ENCODE assay signal across 10 cellular contexts in the genomic region with DNA sequence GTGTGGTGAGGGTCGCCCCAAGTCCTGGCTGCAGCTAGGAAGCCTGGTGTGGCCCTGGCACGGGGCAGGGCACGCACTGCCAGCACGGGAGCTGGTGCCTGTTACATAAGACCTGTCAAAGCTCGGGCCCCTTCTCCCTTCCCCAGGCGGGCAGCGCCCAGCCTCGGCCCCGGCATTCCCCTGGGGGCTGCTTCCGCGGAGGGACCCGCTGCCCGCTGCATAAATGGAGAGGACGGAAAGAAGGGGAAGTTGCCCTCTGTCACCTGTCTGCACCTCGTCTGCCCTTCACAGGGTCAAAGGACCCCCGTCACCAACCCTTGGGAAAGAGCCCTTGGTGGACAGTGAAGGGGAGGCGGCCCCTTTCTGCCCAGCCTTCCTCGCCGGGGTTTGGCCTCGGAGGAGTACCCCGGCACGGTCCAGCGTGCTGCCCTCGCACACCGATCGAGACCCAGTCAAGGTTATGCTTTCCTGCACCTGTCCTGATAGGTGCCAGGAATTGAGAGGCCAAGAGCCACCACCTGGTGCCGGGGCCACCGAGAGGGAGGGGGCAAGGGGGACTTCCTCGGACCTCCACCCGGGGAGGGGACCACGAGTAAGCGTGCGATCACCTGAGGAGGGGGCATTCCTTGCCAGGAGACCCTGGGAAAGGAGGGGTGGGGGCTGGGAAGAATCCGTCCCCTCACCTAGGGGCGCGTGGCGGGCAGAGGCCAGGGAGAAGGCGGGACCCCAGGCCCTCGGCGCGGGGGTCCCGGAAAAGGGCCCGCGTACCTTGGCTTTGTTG. TPM values are rescaled to one million over a fixed set of nuclear protein-coding genes. Genes with fewer than 3 reads are reported as not detected.
DNase-seq lines count a peak whose midpoint lies in the region; ATAC-seq and TF ChIP-seq lines count a peak whose summit lies in the region.
"Had no signal": no experiment of that assay in that cellular context is flagged by ENCODE, and none has a peak within 500 bp of the region (broad histone marks: within the 10 kb centered on the region; RNA-seq: fewer than 3 reads in every experiment).

No MANE protein-coding gene starts in this region.

- no peak for TF ChIP-seq CTCF in activated CD8-positive, alpha-beta T cell treated with anti-CD3 and anti-CD28 coated beads for 36 hours (IDR thresholded peaks at IDR 0.05)
- no peak for TF ChIP-seq CTCF in thyroid gland (IDR thresholded peaks at IDR 0.05)

- peak overlapping the region; percentile 9 for H3K4me3 Mint-ChIP-seq in activated CD8-positive, alpha-beta T cell treated with anti-CD3 and anti-CD28 coated beads for 36 hours
- no peak overlapping the region for H3K4me3 Mint-ChIP-seq in activated CD8-positive, alpha-beta T cell treated with anti-CD3 and anti-CD28 coated beads, Interleukin-2, amount 10 ng/mL, durations not matched to agents 7 days and 5 days

- no CpG with 5 or more reads among the region's 44 CpGs for WGBS in mesendoderm (ENCODE audit: extremely low coverage, insufficient coverage, low lambda C conversion rate)
- 35 to 62% methylated on average over 17 to 38 of the region's 44 CpGs for WGBS in thyroid gland, 2 donors

- no peak overlapping the region for H3K27ac Mint-ChIP-seq in activated CD8-positive, alpha-beta T cell treated with anti-CD3 and anti-CD28 coated beads for 36 hours
- H3K27ac Mint-ChIP-seq in activated CD8-positive, alpha-beta T cell treated with anti-CD3 and anti-CD28 coated beads, Interleukin-2, amount 10 ng/mL, durations not matched to agents 7 days and 5 days, result no peak overlapping the region

- no peak overlapping the region for H2BK15ac ChIP-seq in mesendoderm (replicated peaks; ENCODE audit: low read depth)

- H4K5ac ChIP-seq in mesendoderm (ENCODE audit: low read length), result no peak overlapping the region

- H3K9ac ChIP-seq in mesendoderm (ENCODE audit: low read length), result peak overlapping the region; percentile 39

- no peaks in the 10 kb centered on the region for H3K79me1 ChIP-seq in mesendoderm (ENCODE audit: low read length)

- H3K4me1 ChIP-seq in mesendoderm (ENCODE audit: control insufficient read depth, low read depth, low read length) (peaks cover 8% of the 10 kb centered on the region), thyroid gland (peaks cover 41 to 57% of the 10 kb centered on the region in 2 donors)

- H3K27me3 Mint-ChIP-seq in activated CD8-positive, alpha-beta T cell treated with anti-CD3 and anti-CD28 coated beads for 36 hours, result peaks cover 46% of the 10 kb centered on the region
- peaks cover 41% of the 10 kb centered on the region for H3K27me3 Mint-ChIP-seq in activated CD8-positive, alpha-beta T cell treated with anti-CD3 and anti-CD28 coated beads, Interleukin-2, amount 10 ng/mL, durations not matched to agents 7 days and 5 days (ENCODE audit: low read depth)

- H3K4ac ChIP-seq in mesendoderm (ENCODE audit: low read depth, low read length), result no peak overlapping the region

- H3K79me2 ChIP-seq in mesendoderm (ENCODE audit: control insufficient read depth, insufficient read depth, low read length), result no peaks in the 10 kb centered on the region

- H2BK120ac ChIP-seq in mesendoderm (ENCODE audit: low read depth, low read length), result no peak overlapping the region

- intact Hi-C loops in activated CD8-positive, alpha-beta T cell treated with anti-CD3 and anti-CD28 coated beads for 36 hours (cut with micrococcal nuclease), result no loop called here
- intact Hi-C loops in thyroid gland (cut with DNase I), result no loop called here

- peaks cover 7% of the 10 kb centered on the region for H3K27me3 ChIP-seq in mesendoderm (ENCODE audit: insufficient read depth, low read length, poor library complexity)
- no peaks in the 10 kb centered on the region for H3K27me3 ChIP-seq in thyroid gland

- no peaks in the 10 kb centered on the region for H3K9me3 ChIP-seq in thyroid gland

- H3K4me2 ChIP-seq in mesendoderm (ENCODE audit: low read length), result peak overlapping the region; percentile 42

- H2AK5ac ChIP-seq in mesendoderm (ENCODE audit: low read length), result no peak overlapping the region

- no peak overlapping the region for H2BK5ac ChIP-seq in mesendoderm (ENCODE audit: low read length)

- H3K18ac ChIP-seq in mesendoderm (ENCODE audit: low read length), result peak overlapping the region; percentile 9

- no peak overlapping the region for H4K8ac ChIP-seq in mesendoderm (ENCODE audit: low read depth, low read length)

- H3K56ac ChIP-seq in mesendoderm (ENCODE audit: low read length), result peak overlapping the region; percentile 76

- ATAC-seq in activated CD8-positive, alpha-beta T cell treated with anti-CD3 and anti-CD28 coated beads for 36 hours, result no peak
- no peak for ATAC-seq in activated CD8-positive, alpha-beta T cell treated with anti-CD3 and anti-CD28 coated beads, Interleukin-2, amount 10 ng/mL, durations not matched to agents 7 days and 5 days

- H3K27ac ChIP-seq in mesendoderm (ENCODE audit: low read depth, low read length) (no peak overlapping the region), thyroid gland (peak overlapping the region; percentile 49 to 88 (median 85))

- peaks cover 8% of the 10 kb centered on the region for H3K4me1 Mint-ChIP-seq in activated CD8-positive, alpha-beta T cell treated with anti-CD3 and anti-CD28 coated beads for 36 hours (ENCODE audit: low read depth)
- peaks cover 9% of the 10 kb centered on the region for H3K4me1 Mint-ChIP-seq in activated CD8-positive, alpha-beta T cell treated with anti-CD3 and anti-CD28 coated beads, Interleukin-2, amount 10 ng/mL, durations not matched to agents 7 days and 5 days (ENCODE audit: low read depth)

- CTCF ChIA-PET in activated CD8-positive, alpha-beta T cell treated with anti-CD3 and anti-CD28 coated beads for 36 hours (lab: Charles Lee), result interaction anchor here (1.0 to 9.0 kb wide), 3 partner anchors 16 to 171 kb away, joined by 3 to 241 read pairs (median 7); a partner anchor contains a TSS
- CTCF ChIA-PET in activated CD8-positive, alpha-beta T cell treated with anti-CD3 and anti-CD28 coated beads, Interleukin-2, amount 10 ng/mL, durations not matched to agents 7 days and 5 days (lab: Charles Lee), result interaction anchor here (2.2 kb wide), 1 partner anchor 7 kb away, joined by 12 read pairs; no protein-coding TSS in a partner anchor

- TF ChIP-seq POLR2A in thyroid gland (IDR thresholded peaks at IDR 0.05), result no peak

- POLR2A ChIA-PET in activated CD8-positive, alpha-beta T cell treated with anti-CD3 and anti-CD28 coated beads for 36 hours (lab: Charles Lee), result interaction anchor here (0.9 kb wide), 1 partner anchor 10 kb away, joined by 4 read pairs; no protein-coding TSS in a partner anchor
- POLR2A ChIA-PET in activated CD8-positive, alpha-beta T cell treated with anti-CD3 and anti-CD28 coated beads, Interleukin-2, amount 10 ng/mL, durations not matched to agents 7 days and 5 days (lab: Charles Lee), result no interaction called here

- H3K36me3 Mint-ChIP-seq in activated CD8-positive, alpha-beta T cell treated with anti-CD3 and anti-CD28 coated beads for 36 hours (ENCODE audit: low read depth), result no peaks in the 10 kb centered on the region
- H3K36me3 Mint-ChIP-seq in activated CD8-positive, alpha-beta T cell treated with anti-CD3 and anti-CD28 coated beads, Interleukin-2, amount 10 ng/mL, durations not matched to agents 7 days and 5 days (ENCODE audit: low read depth), result no peaks in the 10 kb centered on the region

- H3K23ac ChIP-seq in mesendoderm (ENCODE audit: low read length), result no peak overlapping the region

- H3K4me3 ChIP-seq in mesendoderm (ENCODE audit: low read length) (no peak overlapping the region), thyroid gland (replicated peaks in 1 of 3) (peak overlapping the region in 2 of 3 donors; percentile 17 to 37)

- DNase-seq in activated CD8-positive, alpha-beta T cell treated with anti-CD3 and anti-CD28 coated beads for 36 hours, result no peak
- no peak for DNase-seq in activated CD8-positive, alpha-beta T cell treated with anti-CD3 and anti-CD28 coated beads, Interleukin-2, amount 10 ng/mL, durations not matched to agents 7 days and 5 days
- DNase-seq in cerebellum (ENCODE audit: low spot score) (peak; percentile 82), mesendoderm (no peak), thyroid gland (peak; percentile 41 to 59), cerebellar nuclear complex (lab: John Stamatoyannopoulos, UW) (no peak), hepatic stellate cell (ENCODE audit: low spot score) (no peak)
- no peak for DNase-seq in activated CD8-positive, alpha-beta memory T cell treated with anti-CD3 and anti-CD28 coated beads for 24 hours

- H3K9me3 Mint-ChIP-seq in activated CD8-positive, alpha-beta T cell treated with anti-CD3 and anti-CD28 coated beads for 36 hours, result no peaks in the 10 kb centered on the region
- H3K9me3 Mint-ChIP-seq in activated CD8-positive, alpha-beta T cell treated with anti-CD3 and anti-CD28 coated beads, Interleukin-2, amount 10 ng/mL, durations not matched to agents 7 days and 5 days (ENCODE audit: insufficient read depth), result no peaks in the 10 kb centered on the region

- H3K36me3 ChIP-seq in mesendoderm (ENCODE audit: control insufficient read depth, insufficient read depth, low read length), result no peaks in the 10 kb centered on the region
- H3K36me3 ChIP-seq in thyroid gland, result no peaks in the 10 kb centered on the region

RNA-seq across cellular contexts. Expression of a gene that starts 16.8 kb away (rescaled TPM):
- total RNA-seq in activated CD8-positive, alpha-beta T cell treated with anti-CD3 and anti-CD28 coated beads for 36 hours, result not detected
- not detected for total RNA-seq in activated CD8-positive, alpha-beta T cell treated with anti-CD3 and anti-CD28 coated beads, Interleukin-2, amount 10 ng/mL, durations not matched to agents 7 days and 5 days
- total RNA-seq in cerebellum (not detected), thyroid gland (not detected)
- polyA plus RNA-seq in mesendoderm (2013, experiment 1 of 2), result not detected
- not detected for polyA plus RNA-seq in mesendoderm (2013, experiment 2 of 2)
- total RNA-seq: endothelial cell of umbilical vein; T-helper 2 cell treated with Interferon-gamma antibody and Interleukin-4, amounts not matched to agents 100 ng/mL and 5 ng/mL, for 36 hours had no signal

RNA-seq across cellular contexts. Expression of a gene that starts 18.2 kb away (rescaled TPM):
- under 1 TPM; 0.61 to 0.96 TPM for total RNA-seq in activated CD8-positive, alpha-beta T cell treated with anti-CD3 and anti-CD28 coated beads for 36 hours
- under 1 TPM; 0.55 to 0.68 TPM for total RNA-seq in activated CD8-positive, alpha-beta T cell treated with anti-CD3 and anti-CD28 coated beads, Interleukin-2, amount 10 ng/mL, durations not matched to agents 7 days and 5 days
- 1.1 TPM for total RNA-seq in cerebellum
- 6.2 TPM for polyA plus RNA-seq in mesendoderm (2013, experiment 1 of 2)
- polyA plus RNA-seq in mesendoderm (2013, experiment 2 of 2), result 5.9 TPM
- total RNA-seq in thyroid gland, result 1 to 10 TPM; 2.0 to 5.3 (median 4.6) TPM

RNA-seq across cellular contexts. Expression of a gene that starts 22.6 kb away (rescaled TPM):
- not detected for total RNA-seq in activated CD8-positive, alpha-beta T cell treated with anti-CD3 and anti-CD28 coated beads for 36 hours
- total RNA-seq in activated CD8-positive, alpha-beta T cell treated with anti-CD3 and anti-CD28 coated beads, Interleukin-2, amount 10 ng/mL, durations not matched to agents 7 days and 5 days, result not detected
- 3.4 TPM for total RNA-seq in cerebellum
- 0.35 TPM for polyA plus RNA-seq in mesendoderm (2013, experiment 1 of 2)
- polyA plus RNA-seq in mesendoderm (2013, experiment 2 of 2), result 0.32 TPM
- total RNA-seq in thyroid gland, result 10 to 100 TPM; 13.0 to 46.4 (median 27.8) TPM
- total RNA-seq: T-helper 2 cell treated with Interferon-gamma antibody and Interleukin-4, amounts not matched to agents 100 ng/mL and 5 ng/mL, for 36 hours had no signal

RNA-seq across cellular contexts. Expression of a gene that starts 28.9 kb away (rescaled TPM):
- total RNA-seq in activated CD8-positive, alpha-beta T cell treated with anti-CD3 and anti-CD28 coated beads for 36 hours, result 10 to 100 TPM; 30.2 to 31.9 TPM
- total RNA-seq in activated CD8-positive, alpha-beta T cell treated with anti-CD3 and anti-CD28 coated beads, Interleukin-2, amount 10 ng/mL, durations not matched to agents 7 days and 5 days, result 10 to 100 TPM; 40.5 to 41.8 TPM
- total RNA-seq in cerebellum (3.8 TPM), thyroid gland (10 to 100 TPM; 10.1 to 18.9 (median 14.1) TPM)
- polyA plus RNA-seq in mesendoderm (2013, experiment 1 of 2), result 59.6 TPM
- polyA plus RNA-seq in mesendoderm (2013, experiment 2 of 2), result 61.0 TPM

RNA-seq across cellular contexts. Expression of a gene that starts 46.3 kb away (rescaled TPM):
- 1 to 10 TPM; 8.0 to 8.3 TPM for total RNA-seq in activated CD8-positive, alpha-beta T cell treated with anti-CD3 and anti-CD28 coated beads for 36 hours
- 1 to 10 TPM; 2.9 to 4.4 TPM for total RNA-seq in activated CD8-positive, alpha-beta T cell treated with anti-CD3 and anti-CD28 coated beads, Interleukin-2, amount 10 ng/mL, durations not matched to agents 7 days and 5 days
- total RNA-seq in cerebellum, result 12.1 TPM
- 35.7 TPM for polyA plus RNA-seq in mesendoderm (2013, experiment 1 of 2)
- polyA plus RNA-seq in mesendoderm (2013, experiment 2 of 2), result 36.5 TPM
- total RNA-seq in thyroid gland, result 100 to 1,000 TPM in 1 of 4 donors, 10 to 100 TPM in 3; 17.6 to 243 (median 61.8) TPM

Comparison
In these comparisons a context has a peak if more than half of its experiments do, and no peak if none do; other contexts are left out.
1. DNase-seq: peak in cerebellum (single experiment) and thyroid gland (2 of 2); none in activated CD8-positive, alpha-beta T cell treated with anti-CD3 and anti-CD28 coated beads for 36 hours (single experiment), activated CD8-positive, alpha-beta T cell treated with anti-CD3 and anti-CD28 coated beads, Interleukin-2, amount 10 ng/mL, durations not matched to agents 7 days and 5 days (single experiment), mesendoderm (single experiment), cerebellar nuclear complex (0 of 2), hepatic stellate cell (single experiment) and activated CD8-positive, alpha-beta memory T cell treated with anti-CD3 and anti-CD28 coated beads for 24 hours (single experiment).